ENCODE assay signal across 11 cellular contexts in genomic region chr1:168864266-168864665, GRCh38.
"Had no signal": no experiment of that assay in that cellular context is flagged by ENCODE, and none has a peak within 500 bp of the region (broad histone marks: within the 10 kb centered on the region; RNA-seq: fewer than 3 reads in every experiment).

No MANE protein-coding gene starts in this region.

- H3K27me3 ChIP-seq: thyroid gland had no signal

- H3K4me3 ChIP-seq: lower lobe of right lung, skin epidermis, thyroid gland had no signal

- H3K9me3 ChIP-seq: thyroid gland had no signal

- ATAC-seq: activated CD8-positive, alpha-beta memory T cell treated with anti-CD3 and anti-CD28 coated beads, Interleukin-2, amount 10 ng/mL, durations not matched to agents 7 days and 5 days; effector memory CD8-positive, alpha-beta T cell; naive thymus-derived CD4-positive, alpha-beta T cell; T-helper 17 cell had no signal

- H3K27ac ChIP-seq: lower lobe of right lung, skin epidermis had no signal

- DNase-seq: activated CD4-positive, alpha-beta T cell treated with anti-CD3 and anti-CD28 coated beads, Interleukin-2, amount 50 U/mL, for 4 hours; activated CD8-positive, alpha-beta memory T cell treated with anti-CD3 and anti-CD28 coated beads, Interleukin-2, amount 10 ng/mL, durations not matched to agents 7 days and 5 days; activated effector memory CD4-positive, alpha-beta T cell treated with Interleukin-2 at 50 U/mL for 16 hours; activated T-cell treated with anti-CD3 and anti-CD28 coated beads, Interleukin-2, amount 50 U/mL, for 24 hours; cerebellar nuclear complex; effector memory CD8-positive, alpha-beta T cell; lower lobe of right lung; naive thymus-derived CD4-positive, alpha-beta T cell; T-helper 17 cell; thyroid gland had no signal
